Comparison of ENCODE assay signal across 7 cellular contexts in genomic region chr13:61277877-61278276, GRCh38.
"Had no signal": no experiment of that assay in that cellular context is flagged by ENCODE, and none has a peak within 500 bp of the region (broad histone marks: within the 10 kb centered on the region; RNA-seq: fewer than 3 reads in every experiment).

No MANE protein-coding gene starts in this region.

- H2AFZ ChIP-seq: GM23338 had no signal

- H3K4me2 ChIP-seq: GM23338 had no signal

- H3K27ac ChIP-seq: HL-60 had no signal

- H3K4me3 ChIP-seq: GM23338 had no signal

- DNase-seq: H9, HCEC 1CT, KBM-7 had no signal

- FAIRE-seq: H1, H54 had no signal

- ATAC-seq: GM23338 had no signal
